9 cellular contexts compared by ENCODE assay signal in genomic region chr5:53170748-53171349, GRCh38.
A peak's percentile ranks its signal among the peaks of the same experiment; 100 is the strongest.
DNase-seq lines count a peak whose midpoint lies in the region; ATAC-seq and TF ChIP-seq lines count a peak whose summit lies in the region.
"Had no signal": no experiment of that assay in that cellular context is flagged by ENCODE, and none has a peak within 500 bp of the region (broad histone marks: within the 10 kb centered on the region; RNA-seq: fewer than 3 reads in every experiment).

No MANE protein-coding gene starts in this region.

- no peaks in the 10 kb centered on the region for H3K9me3 ChIP-seq in tibial artery

- no peaks in the 10 kb centered on the region for H3K36me3 ChIP-seq in tibial artery

- H3K4me1 ChIP-seq in tibial artery, result peaks cover 0 to 29% (median 20%) of the 10 kb centered on the region in 4 donors

- POLR2A ChIA-PET in activated CD8-positive, alpha-beta T cell treated with anti-CD3 and anti-CD28 coated beads for 36 hours (lab: Charles Lee), result no interaction called here
- POLR2A ChIA-PET in activated CD8-positive, alpha-beta T cell treated with anti-CD3 and anti-CD28 coated beads, Interleukin-2, amount 10 ng/mL, durations not matched to agents 7 days and 5 days (lab: Charles Lee), result no interaction called here

- H3K27ac ChIP-seq in tibial artery, result no peak overlapping the region

- no peaks in the 10 kb centered on the region for H3K36me3 Mint-ChIP-seq in activated CD8-positive, alpha-beta T cell treated with anti-CD3 and anti-CD28 coated beads for 36 hours (ENCODE audit: low read depth)
- no peaks in the 10 kb centered on the region for H3K36me3 Mint-ChIP-seq in activated CD8-positive, alpha-beta T cell treated with anti-CD3 and anti-CD28 coated beads, Interleukin-2, amount 10 ng/mL, durations not matched to agents 7 days and 5 days (ENCODE audit: low read depth)
- H3K36me3 Mint-ChIP-seq in glutamatergic neuron (ENCODE audit: unreplicated experiment), result no peaks in the 10 kb centered on the region
- H3K36me3 Mint-ChIP-seq: activated naive CD4-positive, alpha-beta T cell treated with anti-CD3 and anti-CD28 coated beads, Interleukin-2, amount 50 U/mL, for 72 hours had no signal

- peaks cover 9% of the 10 kb centered on the region for H3K27me3 Mint-ChIP-seq in activated CD8-positive, alpha-beta T cell treated with anti-CD3 and anti-CD28 coated beads for 36 hours
- H3K27me3 Mint-ChIP-seq in activated CD8-positive, alpha-beta T cell treated with anti-CD3 and anti-CD28 coated beads, Interleukin-2, amount 10 ng/mL, durations not matched to agents 7 days and 5 days (ENCODE audit: low read depth), result peaks cover 13% of the 10 kb centered on the region
- H3K27me3 Mint-ChIP-seq in glutamatergic neuron (ENCODE audit: unreplicated experiment), result peaks cover 2% of the 10 kb centered on the region

- ATAC-seq in activated CD8-positive, alpha-beta T cell treated with anti-CD3 and anti-CD28 coated beads for 36 hours, result peak; percentile 65
- ATAC-seq in activated CD8-positive, alpha-beta T cell treated with anti-CD3 and anti-CD28 coated beads, Interleukin-2, amount 10 ng/mL, durations not matched to agents 7 days and 5 days, result no peak
- ATAC-seq in sciatic nerve, result no peak

- peak; percentile 60 for TF ChIP-seq CTCF in activated CD8-positive, alpha-beta T cell treated with anti-CD3 and anti-CD28 coated beads for 36 hours (IDR thresholded peaks at IDR 0.05)
- peak; percentile 46 for TF ChIP-seq CTCF in glutamatergic neuron (IDR thresholded peaks at IDR 0.05; ENCODE audit: partially characterized antibody, unreplicated experiment)
- TF ChIP-seq CTCF in tibial artery (IDR thresholded peaks at IDR 0.05), result peak; percentile 55 to 56

- no peaks in the 10 kb centered on the region for H3K9me3 Mint-ChIP-seq in activated CD8-positive, alpha-beta T cell treated with anti-CD3 and anti-CD28 coated beads for 36 hours
- no peaks in the 10 kb centered on the region for H3K9me3 Mint-ChIP-seq in activated CD8-positive, alpha-beta T cell treated with anti-CD3 and anti-CD28 coated beads, Interleukin-2, amount 10 ng/mL, durations not matched to agents 7 days and 5 days (ENCODE audit: insufficient read depth)
- peaks cover 2% of the 10 kb centered on the region for H3K9me3 Mint-ChIP-seq in glutamatergic neuron (ENCODE audit: unreplicated experiment)
- H3K9me3 Mint-ChIP-seq: activated naive CD4-positive, alpha-beta T cell treated with anti-CD3 and anti-CD28 coated beads, Interleukin-2, amount 50 U/mL, for 72 hours had no signal

- H3K4me3 Mint-ChIP-seq in activated CD8-positive, alpha-beta T cell treated with anti-CD3 and anti-CD28 coated beads for 36 hours, result no peak overlapping the region
- H3K4me3 Mint-ChIP-seq in activated CD8-positive, alpha-beta T cell treated with anti-CD3 and anti-CD28 coated beads, Interleukin-2, amount 10 ng/mL, durations not matched to agents 7 days and 5 days, result no peak overlapping the region
- no peak overlapping the region for H3K4me3 Mint-ChIP-seq in glutamatergic neuron (ENCODE audit: unreplicated experiment)

- intact Hi-C loops in activated CD8-positive, alpha-beta T cell treated with anti-CD3 and anti-CD28 coated beads for 36 hours (cut with micrococcal nuclease), result no loop called here
- intact Hi-C loops in tibial artery (cut with DNase I; ENCODE audit: low total_unique reads), result no loop called here
- intact Hi-C loops in sciatic nerve (cut with DNase I), result no loop called here

- H3K4me1 Mint-ChIP-seq in activated CD8-positive, alpha-beta T cell treated with anti-CD3 and anti-CD28 coated beads for 36 hours (ENCODE audit: low read depth), result no peaks in the 10 kb centered on the region
- H3K4me1 Mint-ChIP-seq in activated CD8-positive, alpha-beta T cell treated with anti-CD3 and anti-CD28 coated beads, Interleukin-2, amount 10 ng/mL, durations not matched to agents 7 days and 5 days (ENCODE audit: low read depth), result no peaks in the 10 kb centered on the region
- H3K4me1 Mint-ChIP-seq in glutamatergic neuron (ENCODE audit: low read depth, unreplicated experiment), result no peaks in the 10 kb centered on the region

- H3K4me3 ChIP-seq in tibial artery, result no peak overlapping the region

- H3K27me3 ChIP-seq in tibial artery, result no peaks in the 10 kb centered on the region

- H3K27ac Mint-ChIP-seq in activated CD8-positive, alpha-beta T cell treated with anti-CD3 and anti-CD28 coated beads for 36 hours, result no peak overlapping the region
- no peak overlapping the region for H3K27ac Mint-ChIP-seq in activated CD8-positive, alpha-beta T cell treated with anti-CD3 and anti-CD28 coated beads, Interleukin-2, amount 10 ng/mL, durations not matched to agents 7 days and 5 days
- H3K27ac Mint-ChIP-seq in glutamatergic neuron (ENCODE audit: unreplicated experiment), result no peak overlapping the region
- H3K27ac Mint-ChIP-seq: activated naive CD4-positive, alpha-beta T cell treated with anti-CD3 and anti-CD28 coated beads, Interleukin-2, amount 50 U/mL, for 72 hours had no signal

- peak; percentile 22 for DNase-seq in activated CD8-positive, alpha-beta T cell treated with anti-CD3 and anti-CD28 coated beads for 36 hours
- no peak for DNase-seq in activated CD8-positive, alpha-beta T cell treated with anti-CD3 and anti-CD28 coated beads, Interleukin-2, amount 10 ng/mL, durations not matched to agents 7 days and 5 days
- DNase-seq in HS-5 (ENCODE audit: low read depth) (peak; percentile 23), T1000 (lab: John Stamatoyannopoulos, UW) (peak; percentile 2), glutamatergic neuron (no peak), tibial artery (no peak), sciatic nerve (ENCODE audit: low spot score) (no peak)
- DNase-seq in activated T-cell treated with anti-CD3 and anti-CD28 coated beads, Interleukin-2, amount 50 U/mL, for 48 hours, result no peak

- CTCF ChIA-PET in activated CD8-positive, alpha-beta T cell treated with anti-CD3 and anti-CD28 coated beads for 36 hours (lab: Charles Lee), result interaction anchor here (0.7 to 3.1 kb wide), 9 partner anchors 9 to 1063 kb away, joined by 3 to 13 read pairs (median 4); no protein-coding TSS in a partner anchor
- CTCF ChIA-PET in activated CD8-positive, alpha-beta T cell treated with anti-CD3 and anti-CD28 coated beads, Interleukin-2, amount 10 ng/mL, durations not matched to agents 7 days and 5 days (lab: Charles Lee), result interaction anchor here (0.8 to 1.2 kb wide), 3 partner anchors 38 to 1058 kb away, joined by 3 read pairs; no protein-coding TSS in a partner anchor

Comparison
In these comparisons a context has a peak if more than half of its experiments do, and no peak if none do; other contexts are left out.
1. DNase-seq: peak in activated CD8-positive, alpha-beta T cell treated with anti-CD3 and anti-CD28 coated beads for 36 hours (single experiment), HS-5 (single experiment) and T1000 (single experiment); none in activated CD8-positive, alpha-beta T cell treated with anti-CD3 and anti-CD28 coated beads, Interleukin-2, amount 10 ng/mL, durations not matched to agents 7 days and 5 days (single experiment), glutamatergic neuron (single experiment), tibial artery (0 of 2), sciatic nerve (single experiment) and activated T-cell treated with anti-CD3 and anti-CD28 coated beads, Interleukin-2, amount 50 U/mL, for 48 hours (0 of 2).
2. Peak in every context shown above with its lines, with median percentiles within 50 percentile points of each other: CTCF ChIP-seq.